15 cellular contexts compared by ENCODE assay signal in genomic region chr12:39277416-39277815, GRCh38.
DNase-seq lines count a peak whose midpoint lies in the region; ATAC-seq, FAIRE-seq and TF ChIP-seq lines count a peak whose summit lies in the region.
"Had no signal": no experiment of that assay in that cellular context is flagged by ENCODE, and none has a peak within 500 bp of the region (broad histone marks: within the 10 kb centered on the region; RNA-seq: fewer than 3 reads in every experiment).

No MANE protein-coding gene starts in this region.

- H2AK5ac ChIP-seq in IMR-90 (ENCODE audit: low read depth, low read length), result no peak overlapping the region

- no peaks in the 10 kb centered on the region for H3K9me2 ChIP-seq in HCT116 (ENCODE audit: insufficient read depth)

- H4K5ac ChIP-seq in IMR-90 (ENCODE audit: low read depth, low read length), result no peak overlapping the region

- no peak overlapping the region for H3K9ac ChIP-seq in HCT116 (ENCODE audit: low read length)
- H3K9ac ChIP-seq in IMR-90 (ENCODE audit: low read depth, low read length), result no peak overlapping the region

- H2BK20ac ChIP-seq in IMR-90 (ENCODE audit: low read depth, low read length), result no peak overlapping the region

- TF ChIP-seq POLR2A in HCT116 (IDR thresholded peaks at IDR 0.05; ENCODE audit: borderline replicate concordance, extremely low read depth, insufficient read depth, insufficient read length) (no peak), IMR-90 (IDR thresholded peaks at IDR 0.05; ENCODE audit: low read depth, low read length) (no peak)

- RAD21 ChIA-PET in HCT116 (lab: Charles Lee; ENCODE audit: low non-redundant PET in 1 of 2, low total read pairs in 2 of 2, uncharacterized antibody in 2 of 2, unreplicated experiment in 2 of 2), result no interaction called here

- H3K4ac ChIP-seq in IMR-90 (ENCODE audit: low read depth, low read length), result no peak overlapping the region

- CTCF ChIA-PET in HCT116 (lab: Charles Lee) (no interaction called here), IMR-90 (lab: Yijun Ruan, JAX) (no interaction called here)

- BruUV-seq in HCT116 (replicated peaks; lab: Mats Ljungman, UMichigan), result no TSS peak
- no TSS peak for BruUV-seq in IMR-90 (replicated peaks; lab: Mats Ljungman, UMichigan)

- ATAC-seq in GM19395 (IDR thresholded peaks at IDR 0.05; ENCODE audit: unreplicated experiment), result peak; percentile 57
- ATAC-seq in HCT116, result no peak
- no peak for ATAC-seq in IMR-90 (ENCODE audit: low read depth)
- no peak for ATAC-seq in left ventricle myocardium superior
- ATAC-seq: PC-3 had no signal

- H3K27me3 ChIP-seq in HCT116 (ENCODE audit: insufficient read depth, low read length) (no peaks in the 10 kb centered on the region), IMR-90 (ENCODE audit: control insufficient read depth, insufficient read depth, low read length) (no peaks in the 10 kb centered on the region), bronchial epithelial cell (ENCODE audit: control insufficient read depth, insufficient read depth, low read length) (no peaks in the 10 kb centered on the region)
- H3K27me3 ChIP-seq: tibial nerve had no signal

- no peak overlapping the region for H3K23ac ChIP-seq in IMR-90 (ENCODE audit: low read depth, low read length)

- TF ChIP-seq RAD21 in HCT116 (IDR thresholded peaks at IDR 0.05; ENCODE audit: low read depth) (no peak), IMR-90 (IDR thresholded peaks at IDR 0.05; ENCODE audit: low read length) (no peak)

- DNase-seq in HCT116 (ENCODE audit: low read depth, low spot score), result no peak
- no peak for DNase-seq in IMR-90
- peak; percentile 14 for DNase-seq in bronchial epithelial cell (ENCODE audit: low read depth)
- no peak for DNase-seq in NK-92 treated with Interleukin-12 subunit alpha and Interleukin-12 subunit beta, amount 100 ng/mL, for 24 hours (lab: John Stamatoyannopoulos, UW)
- DNase-seq in left ventricle myocardium superior, result no peak
- DNase-seq in NCI-H2227 treated with DMSO at 0.1 percent for 48 hours (lab: John Stamatoyannopoulos, UW), result no peak
- DNase-seq: activated gamma-delta T cell treated with Interleukin-2 at 50 U/mL for 16 hours, dorsolateral prefrontal cortex, left ventricle myocardium inferior, MM.1S, naive B cell, PC-3 had no signal

- no CpG with 5 or more reads among the region's 1 CpG for WGBS in IMR-90 (ENCODE audit: extremely low coverage in 2 of 2, insufficient read length in 1 of 2), 2 experiments

- H2BK5ac ChIP-seq in IMR-90 (ENCODE audit: low read depth, low read length, poor library complexity, severe bottlenecking), result no peak overlapping the region

- no peak overlapping the region for H2AK9ac ChIP-seq in IMR-90 (replicated peaks; ENCODE audit: low read depth, low read length, poor library complexity)

- no peak for FAIRE-seq in bronchial epithelial cell (lab: Jason Lieb, UNC)

- H3K9me1 ChIP-seq in IMR-90 (ENCODE audit: insufficient read depth, low read length), result no peaks in the 10 kb centered on the region

- H3K4me3 ChIP-seq in HCT116 (replicated peaks in 1 of 2; ENCODE audit: low read depth in 1 of 2, low read length in 2 of 2) (no peak overlapping the region), IMR-90 (ENCODE audit: insufficient read depth, low read depth, low read length) (no peak overlapping the region), bronchial epithelial cell (ENCODE audit: low read depth, low read length) (no peak overlapping the region)
- H3K4me3 ChIP-seq: dorsolateral prefrontal cortex, left ventricle myocardium inferior, tibial nerve had no signal

- TF ChIP-seq CTCF in HCT116 (IDR thresholded peaks at IDR 0.05 in 2 of 3, conservative IDR thresholded peaks at IDR 0.05 in 1 of 3; ENCODE audit: borderline replicate concordance in 1 of 3, insufficient read depth in 1 of 3, low read depth in 2 of 3, low read length in 2 of 3) (no peak), IMR-90 (conservative IDR thresholded peaks at IDR 0.05; ENCODE audit: low read depth, low read length) (no peak), bronchial epithelial cell (IDR thresholded peaks at IDR 0.05; ENCODE audit: insufficient read depth, low read length, severe bottlenecking) (no peak)

- no peaks in the 10 kb centered on the region for H3K79me2 ChIP-seq in HCT116 (ENCODE audit: insufficient read depth, low read length)

- no peak overlapping the region for H2BK15ac ChIP-seq in IMR-90 (ENCODE audit: low read depth, low read length)

- H3K14ac ChIP-seq in IMR-90 (replicated peaks; ENCODE audit: low read depth, low read length), result no peak overlapping the region

- H4K91ac ChIP-seq in IMR-90 (ENCODE audit: insufficient read depth, low read depth, low read length), result no peak overlapping the region

- H2BK120ac ChIP-seq in IMR-90 (ENCODE audit: low read depth, low read length), result no peak overlapping the region

- in situ Hi-C loops in IMR-90 (cut with MboI; ENCODE audit: low sequenced_read_pairs), result loop anchor here (10.0 kb wide), 1 partner anchor 953 kb away; no protein-coding TSS in a partner anchor

- no peaks in the 10 kb centered on the region for H3K36me3 ChIP-seq in HCT116 (ENCODE audit: control insufficient read depth in 1 of 2, insufficient read depth in 2 of 2, low read length in 2 of 2)
- H3K36me3 ChIP-seq in IMR-90 (ENCODE audit: control insufficient read depth, insufficient read depth, low read length), result no peaks in the 10 kb centered on the region
- H3K36me3 ChIP-seq in bronchial epithelial cell (ENCODE audit: control insufficient read depth, insufficient read depth, low read length), result no peaks in the 10 kb centered on the region
- H3K36me3 ChIP-seq: left ventricle myocardium inferior, tibial nerve had no signal

- H2AFZ ChIP-seq in HCT116 (ENCODE audit: low read depth, low read length, poor library complexity, severe bottlenecking), result no peak overlapping the region
- H2AFZ ChIP-seq in IMR-90 (replicated peaks; ENCODE audit: low read length, poor library complexity), result no peak overlapping the region

- no peak overlapping the region for H3K18ac ChIP-seq in IMR-90 (ENCODE audit: low read depth, low read length)

- dilution Hi-C loops in IMR-90 (cut with HindIII; ENCODE audit: low sequenced_read_pairs, unreplicated experiment), result no loop called here

- no peak overlapping the region for H3K56ac ChIP-seq in IMR-90 (ENCODE audit: extremely low read depth, insufficient read depth, low read length)

- H3K9me3 ChIP-seq in HCT116 (ENCODE audit: control insufficient read depth in 1 of 2, insufficient read depth in 1 of 2, low read depth in 1 of 2, low read length in 2 of 2) (no peaks in the 10 kb centered on the region), IMR-90 (ENCODE audit: control insufficient read depth, insufficient read depth, low read length) (no peaks in the 10 kb centered on the region)
- H3K9me3 ChIP-seq: left ventricle myocardium inferior, tibial nerve had no signal

- no peaks in the 10 kb centered on the region for H4K20me1 ChIP-seq in HCT116 (ENCODE audit: insufficient read depth)
- no peaks in the 10 kb centered on the region for H4K20me1 ChIP-seq in IMR-90 (ENCODE audit: insufficient read depth, low read length)

- no peak overlapping the region for H3K27ac ChIP-seq in HCT116 (ENCODE audit: low read depth, low read length)
- H3K27ac ChIP-seq in IMR-90 (ENCODE audit: insufficient read depth, low read length), result no peak overlapping the region
- H3K27ac ChIP-seq: C4-2B, dorsolateral prefrontal cortex, left ventricle myocardium inferior, tibial nerve had no signal

- H3K4me2 ChIP-seq in HCT116 (ENCODE audit: low read length) (no peak overlapping the region), IMR-90 (ENCODE audit: low read depth, low read length) (no peak overlapping the region)

- no peaks in the 10 kb centered on the region for H3K4me1 ChIP-seq in HCT116 (ENCODE audit: control insufficient read depth in 1 of 2, insufficient read depth in 2 of 2, low read length in 2 of 2)
- no peaks in the 10 kb centered on the region for H3K4me1 ChIP-seq in IMR-90 (ENCODE audit: control insufficient read depth, insufficient read depth, low read length)
- H3K4me1 ChIP-seq: left ventricle myocardium inferior, tibial nerve had no signal

- intact Hi-C loops in HCT116 (cut with micrococcal nuclease), result no loop called here
- intact Hi-C loops in IMR-90 (cut with micrococcal nuclease), result loop anchor here (10.0 kb wide), 1 partner anchor 57 kb away; no protein-coding TSS in a partner anchor
- intact Hi-C loops in left ventricle myocardium superior (cut with micrococcal nuclease), result loop anchor here (10.0 kb wide), 1 partner anchor 953 kb away; no protein-coding TSS in a partner anchor

- POLR2A ChIA-PET in HCT116 (lab: Charles Lee) (no interaction called here), IMR-90 (lab: Charles Lee; ENCODE audit: unreplicated experiment) (no interaction called here)

- H4K8ac ChIP-seq in IMR-90 (ENCODE audit: low read depth in 2 of 2, low read length in 2 of 2), result no peak overlapping the region

- no peaks in the 10 kb centered on the region for H3K79me1 ChIP-seq in IMR-90 (ENCODE audit: low read depth in 1 of 2, low read length in 2 of 2)

TF ChIP-seq in IMR-90, 13 proteins besides CTCF, POLR2A, EP300 and RAD21:
- TF ChIP-seq CEBPB (IDR thresholded peaks at IDR 0.05; ENCODE audit: low read depth, low read length), result peak; percentile 50; the same call in 1 of the 2 replicates
- TF ChIP-seq FOS (IDR thresholded peaks at IDR 0.05; ENCODE audit: low read depth, low read length), result no peak
